Comparison of ENCODE assay signal across 8 cellular contexts in genomic region chr2:130355578-130356431, GRCh38. TPM values are rescaled to one million over a fixed set of nuclear protein-coding genes. Genes with fewer than 3 reads are reported as not detected.
DNase-seq lines count a peak whose midpoint lies in the region; ATAC-seq and TF ChIP-seq lines count a peak whose summit lies in the region.

PTPN18 (plus strand) TSS chr2:130356056; CDS start chr2:130356108, 52 bp downstream.

- H3K4me1 ChIP-seq in BLaER1 (peaks cover 54% of the 10 kb centered on the region), liver (ENCODE audit: control insufficient read depth in 4 of 4, insufficient read depth in 4 of 4, low read length in 3 of 4) (peaks cover 2 to 23% (median 10%) of the 10 kb centered on the region in 4 donors)

- H3K9me3 ChIP-seq in BLaER1 (no peaks in the 10 kb centered on the region), liver (ENCODE audit: control insufficient read depth in 4 of 4, low read length in 3 of 4) (no peaks in the 10 kb centered on the region)

- H3K4me3 ChIP-seq in BLaER1 (peak within 1 kb of the TSS; percentile 79), dorsolateral prefrontal cortex (peak within 1 kb of the TSS; percentile 55 to 93 (median 83)), liver (ENCODE audit: low read depth in 1 of 3, low read length in 3 of 3) (peak within 1 kb of the TSS; percentile 66 to 81 (median 70))

- intact Hi-C loops in dorsolateral prefrontal cortex (cut with DNase I), result loop anchor here (1.0 to 5.0 kb wide), 3 partner anchors 15 to 36 kb away; no protein-coding TSS in a partner anchor

- TF ChIP-seq RAD21 in liver (IDR thresholded peaks at IDR 0.05), result peak; percentile 30 to 32

- H3K27ac ChIP-seq in BLaER1 (peak within 1 kb of the TSS; percentile 69), dorsolateral prefrontal cortex (peak within 1 kb of the TSS in 56 of 59 donors; percentile 3 to 89 (median 72)), liver (ENCODE audit: low read depth in 1 of 2, low read length in 2 of 2) (peak within 1 kb of the TSS; percentile 63 to 70)

- peak in 55 of 56 donors; percentile 14 to 85 (median 61) for TF ChIP-seq CTCF in dorsolateral prefrontal cortex (IDR thresholded peaks at IDR 0.05 in 54 of 56, conservative IDR thresholded peaks at IDR 0.05 in 2 of 56; ENCODE audit: low read depth in 1 of 56, partially characterized antibody in 56 of 56)
- peak; percentile 58 for TF ChIP-seq CTCF in liver (IDR thresholded peaks at IDR 0.05; ENCODE audit: low read depth, low read length, missing input control)

- peak within 1 kb of the TSS; percentile 83 for H3K9ac ChIP-seq in BLaER1
- H3K9ac ChIP-seq in liver (ENCODE audit: low read depth in 1 of 2, low read length in 2 of 2), result peak within 1 kb of the TSS; percentile 33 to 60

- 0 out of 2 replicates have a peak, but pooled peaks cover 5% of the 10 kb centered on the region for H4K20me1 ChIP-seq in BLaER1

- DNase-seq in NCI-H446 treated with DMSO at 0.1 percent for 48 hours (lab: John Stamatoyannopoulos, UW) (peak; percentile 18), dorsolateral prefrontal cortex (peak; percentile 78 to 94 (median 86))
- peak; percentile 52 to 55 for DNase-seq in activated CD4-positive, alpha-beta T cell treated with anti-CD3 and anti-CD28 coated beads for 4 hours
- peak in 2 of 3 donors; percentile 23 to 48 for DNase-seq in stimulated activated CD4-positive, alpha-beta T cell treated with anti-CD3 and anti-CD28 coated beads, TNF-alpha, amount 100 ng/mL, for 1 hour (ENCODE audit: low read depth in 3 of 3, low spot score in 1 of 3)

- H3K27me3 ChIP-seq in BLaER1, result no peaks in the 10 kb centered on the region
- H3K27me3 ChIP-seq in dorsolateral prefrontal cortex, result no peaks in the 10 kb centered on the region
- no peaks in the 10 kb centered on the region for H3K27me3 ChIP-seq in liver (ENCODE audit: control insufficient read depth in 4 of 4, insufficient read depth in 4 of 4, low read length in 3 of 4)

- 0 out of 2 replicates have a peak, but pooled peaks cover 4% of the 10 kb centered on the region for H3K36me3 ChIP-seq in BLaER1
- no peaks in the 10 kb centered on the region for H3K36me3 ChIP-seq in liver (ENCODE audit: control insufficient read depth in 4 of 4, insufficient read depth in 3 of 4, low read depth in 1 of 4, low read length in 3 of 4)

- peak within 1 kb of the TSS; percentile 97 for H3K4me2 ChIP-seq in BLaER1

- under 1% methylated on average over 107 of the region's 107 CpGs for WGBS in liver

- ATAC-seq in GM18907 (IDR thresholded peaks at IDR 0.05; ENCODE audit: unreplicated experiment) (peak; percentile 93), HG03097 (IDR thresholded peaks at IDR 0.05; ENCODE audit: low FRiP score, unreplicated experiment) (peak; percentile 76)

TF ChIP-seq in liver, 16 proteins besides CTCF, POLR2A, EP300 and RAD21:
- TF ChIP-seq FOXA2 (IDR thresholded peaks at IDR 0.05) (peak; percentile 6), RXRA (IDR thresholded peaks at IDR 0.05) (no peak), HNF4A (conservative IDR thresholded peaks at IDR 0.05) (peak; percentile 76 to 77), YY1 (IDR thresholded peaks at IDR 0.05) (peak; percentile 47), HNF4G (IDR thresholded peaks at IDR 0.05) (peak; percentile 38), FOXA1 (IDR thresholded peaks at IDR 0.05) (no peak), ATF3 (IDR thresholded peaks at IDR 0.05) (no peak), REST (IDR thresholded peaks at IDR 0.05) (peak; percentile 23), SP1 (IDR thresholded peaks at IDR 0.05) (peak; percentile 78), TAF1 (conservative IDR thresholded peaks at IDR 0.05) (no peak), NR2F2 (IDR thresholded peaks at IDR 0.05) (no peak), GABPA (IDR thresholded peaks at IDR 0.05 in 1 of 2, conservative IDR thresholded peaks at IDR 0.05 in 1 of 2) (no peak)
- TF ChIP-seq, protein P1, sequence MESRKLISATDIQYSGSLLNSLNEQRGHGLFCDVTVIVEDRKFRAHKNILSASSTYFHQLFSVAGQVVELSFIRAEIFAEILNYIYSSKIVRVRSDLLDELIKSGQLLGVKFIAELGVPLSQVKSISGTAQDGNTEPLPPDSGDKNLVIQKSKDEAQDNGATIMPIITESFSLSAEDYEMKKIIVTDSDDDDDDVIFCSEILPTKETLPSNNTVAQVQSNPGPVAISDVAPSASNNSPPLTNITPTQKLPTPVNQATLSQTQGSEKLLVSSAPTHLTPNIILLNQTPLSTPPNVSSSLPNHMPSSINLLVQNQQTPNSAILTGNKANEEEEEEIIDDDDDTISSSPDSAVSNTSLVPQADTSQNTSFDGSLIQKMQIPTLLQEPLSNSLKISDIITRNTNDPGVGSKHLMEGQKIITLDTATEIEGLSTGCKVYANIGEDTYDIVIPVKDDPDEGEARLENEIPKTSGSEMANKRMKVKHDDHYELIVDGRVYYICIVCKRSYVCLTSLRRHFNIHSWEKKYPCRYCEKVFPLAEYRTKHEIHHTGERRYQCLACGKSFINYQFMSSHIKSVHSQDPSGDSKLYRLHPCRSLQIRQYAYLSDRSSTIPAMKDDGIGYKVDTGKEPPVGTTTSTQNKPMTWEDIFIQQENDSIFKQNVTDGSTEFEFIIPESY (IDR thresholded peaks at IDR 0.05), result no peak
TF ChIP-seq in liver: peak in this region for 6.

RNA-seq across cellular contexts. Expression of gene PTPN18, which starts in this region (rescaled TPM):
- total RNA-seq in dorsolateral prefrontal cortex (10 to 100 TPM; 25.5 to 68.8 (median 49.6) TPM), liver (10 to 100 TPM; 14.0 to 28.6 TPM)
- 10 to 100 TPM; 16.1 to 17.2 TPM for polyA plus RNA-seq in liver

Comparison
In these comparisons a context has a peak if more than half of its experiments do, and no peak if none do; other contexts are left out.
1. Peak in every context shown above with its lines: DNase-seq, ATAC-seq, H3K4me3 ChIP-seq and H3K27ac ChIP-seq.
2. DNase-seq: peak in every context shown above with its lines; median percentile 86 in dorsolateral prefrontal cortex; 54 in activated CD4-positive, alpha-beta T cell treated with anti-CD3 and anti-CD28 coated beads for 4 hours; 36 in stimulated activated CD4-positive, alpha-beta T cell treated with anti-CD3 and anti-CD28 coated beads, TNF-alpha, amount 100 ng/mL, for 1 hour; 18 in NCI-H446 treated with DMSO at 0.1 percent for 48 hours.